In genomic region chr3:128801779-128802369, GRCh38 we compare ENCODE assay signal across 9 cellular contexts.
DNase-seq lines count a peak whose midpoint lies in the region; ATAC-seq lines count a peak whose summit lies in the region.
"Had no signal": no experiment of that assay in that cellular context is flagged by ENCODE, and none has a peak within 500 bp of the region (broad histone marks: within the 10 kb centered on the region; RNA-seq: fewer than 3 reads in every experiment).

No MANE protein-coding gene starts in this region.

- peaks cover 37 to 66% of the 10 kb centered on the region in 2 donors for H3K36me3 Mint-ChIP-seq in activated naive CD4-positive, alpha-beta T cell treated with anti-CD3 and anti-CD28 coated beads, Interleukin-2, amount 50 U/mL, for 72 hours

- no peak overlapping the region for H3K4me3 ChIP-seq in right cardiac atrium (ENCODE audit: low read length)

- WGBS in right cardiac atrium: 46% methylated on average over 2 of the region's 2 CpGs

- intact Hi-C loops in right cardiac atrium (cut with DNase I): no loop called here

- no peaks in the 10 kb centered on the region for H3K27me3 ChIP-seq in right cardiac atrium (ENCODE audit: control insufficient read depth, insufficient read depth)

- H3K4me1 ChIP-seq in right cardiac atrium (ENCODE audit: control insufficient read depth, insufficient read depth, low read length): peaks cover 8% of the 10 kb centered on the region

- peak overlapping the region; percentile 7 for H3K27ac ChIP-seq in right cardiac atrium (ENCODE audit: low read length)

- ATAC-seq in activated naive CD4-positive, alpha-beta T cell treated with anti-CD3 and anti-CD28 coated beads, Interleukin-2, amount 50 U/mL, for 72 hours: no peak
- ATAC-seq in right cardiac atrium: peak; percentile 52 to 74
- ATAC-seq in HG03378 (IDR thresholded peaks at IDR 0.05; ENCODE audit: unreplicated experiment): no peak

- peak overlapping the region; percentile 95 to 100 for H3K27ac Mint-ChIP-seq in activated naive CD4-positive, alpha-beta T cell treated with anti-CD3 and anti-CD28 coated beads, Interleukin-2, amount 50 U/mL, for 72 hours

- no peaks in the 10 kb centered on the region for H3K9me3 Mint-ChIP-seq in activated naive CD4-positive, alpha-beta T cell treated with anti-CD3 and anti-CD28 coated beads, Interleukin-2, amount 50 U/mL, for 72 hours

- peak; percentile 24 for DNase-seq in stimulated activated CD4-positive, alpha-beta T cell treated with anti-CD3 and anti-CD28 coated beads, Interleukin-12 subunit alpha, Interleukin-12 subunit beta, amount 100 ng/mL, for 4 hours
- no peak for DNase-seq in stimulated activated CD4-positive, alpha-beta T cell treated with anti-CD3 and anti-CD28 coated beads, Interleukin-2, amount 100 ng/mL, for 48 hours
- DNase-seq in activated naive CD4-positive, alpha-beta T cell treated with anti-CD3 and anti-CD28 coated beads, Interleukin-2, amount 50 U/mL, for 72 hours (ENCODE audit: low spot score in 2 of 2): no peak
- no peak for DNase-seq in right cardiac atrium
- no peak for DNase-seq in activated gamma-delta T cell treated with Interleukin-2 at 50 U/mL for 16 hours
- DNase-seq in islet precursor cell: no peak
- no peak for DNase-seq in NCI-H2081 (lab: John Stamatoyannopoulos, UW)
- DNase-seq: NCI-H1930 had no signal

- H3K9me3 ChIP-seq in right cardiac atrium (ENCODE audit: control insufficient read depth, low read length): no peaks in the 10 kb centered on the region

Comparison
In these comparisons a context has a peak if more than half of its experiments do, and no peak if none do; other contexts are left out.
1. ATAC-seq: peak in right cardiac atrium (2 of 2); none in activated naive CD4-positive, alpha-beta T cell treated with anti-CD3 and anti-CD28 coated beads, Interleukin-2, amount 50 U/mL, for 72 hours (0 of 2) and HG03378 (single experiment).